In genomic region chr4:103996637-103997036, GRCh38 we compare ENCODE assay signal across 8 cellular contexts.
A peak's percentile ranks its signal among the peaks of the same experiment; 100 is the strongest.
DNase-seq lines count a peak whose midpoint lies in the region; ATAC-seq and TF ChIP-seq lines count a peak whose summit lies in the region.

No MANE protein-coding gene starts in this region.

- no peak overlapping the region for H3K27ac Mint-ChIP-seq in activated naive CD8-positive, alpha-beta T cell treated with anti-CD3 and anti-CD28 coated beads, Interleukin-2, amount 50 U/mL, for 24 hours

- H3K27ac ChIP-seq in RWPE2 (ENCODE audit: poor library complexity, severe bottlenecking) (peak overlapping the region; percentile 78), skin epidermis (peak overlapping the region in 14 of 21 experiments; percentile 9 to 80 (median 55))

- no peak for TF ChIP-seq CTCF in RWPE2 (IDR thresholded peaks at IDR 0.05; ENCODE audit: poor library complexity, severe bottlenecking)

- ATAC-seq in RWPE2 (ENCODE audit: low read depth) (peak; percentile 99), HG03159 (IDR thresholded peaks at IDR 0.05; ENCODE audit: unreplicated experiment) (no peak)
- no peak for ATAC-seq in activated naive CD8-positive, alpha-beta T cell treated with anti-CD3 and anti-CD28 coated beads, Interleukin-2, amount 50 U/mL, for 24 hours

- H3K9me3 Mint-ChIP-seq in activated naive CD8-positive, alpha-beta T cell treated with anti-CD3 and anti-CD28 coated beads, Interleukin-2, amount 50 U/mL, for 24 hours, result peaks cover 17% of the 10 kb centered on the region

- no peaks in the 10 kb centered on the region for H3K4me1 Mint-ChIP-seq in activated naive CD8-positive, alpha-beta T cell treated with anti-CD3 and anti-CD28 coated beads, Interleukin-2, amount 50 U/mL, for 24 hours

- H3K4me3 ChIP-seq in RWPE2 (ENCODE audit: severe bottlenecking) (no peak overlapping the region), skin epidermis (no peak overlapping the region)

- H3K36me3 Mint-ChIP-seq in activated naive CD8-positive, alpha-beta T cell treated with anti-CD3 and anti-CD28 coated beads, Interleukin-2, amount 50 U/mL, for 24 hours (ENCODE audit: low read depth), result no peaks in the 10 kb centered on the region

- no peaks in the 10 kb centered on the region for H3K36me3 ChIP-seq in RWPE2 (ENCODE audit: low read depth)

- H3K9me3 ChIP-seq in RWPE2 (ENCODE audit: severe bottlenecking), result peaks cover 4% of the 10 kb centered on the region

- DNase-seq in DMS 273 (lab: John Stamatoyannopoulos, UW; ENCODE audit: unreplicated experiment), result peak; percentile 20
- no peak for DNase-seq in DMS 273 treated with DMSO at 0.1 percent for 48 hours (lab: John Stamatoyannopoulos, UW)
- peak; percentile 86 for DNase-seq in RWPE2 (ENCODE audit: low spot score)
- DNase-seq in globus pallidus (ENCODE audit: low spot score), result peak; percentile 55
- no peak for DNase-seq in activated naive CD8-positive, alpha-beta T cell treated with anti-CD3 and anti-CD28 coated beads, Interleukin-2, amount 50 U/mL, for 24 hours
- no peak for DNase-seq in GM19238 (ENCODE audit: insufficient read length, low spot score)

- no peak overlapping the region for H3K4me3 Mint-ChIP-seq in activated naive CD8-positive, alpha-beta T cell treated with anti-CD3 and anti-CD28 coated beads, Interleukin-2, amount 50 U/mL, for 24 hours

- H3K27me3 Mint-ChIP-seq in activated naive CD8-positive, alpha-beta T cell treated with anti-CD3 and anti-CD28 coated beads, Interleukin-2, amount 50 U/mL, for 24 hours, result no peaks in the 10 kb centered on the region

- H3K27me3 ChIP-seq in RWPE2 (ENCODE audit: insufficient read depth, poor library complexity, severe bottlenecking), result no peaks in the 10 kb centered on the region

- peaks cover 15% of the 10 kb centered on the region for H3K4me1 ChIP-seq in RWPE2 (ENCODE audit: insufficient read depth, poor library complexity, severe bottlenecking)

Comparison
In these comparisons a context has a peak if more than half of its experiments do, and no peak if none do; other contexts are left out.
1. DNase-seq: peak in DMS 273 (single experiment), RWPE2 (single experiment) and globus pallidus (single experiment); none in DMS 273 treated with DMSO at 0.1 percent for 48 hours (single experiment), activated naive CD8-positive, alpha-beta T cell treated with anti-CD3 and anti-CD28 coated beads, Interleukin-2, amount 50 U/mL, for 24 hours (single experiment) and GM19238 (single experiment).